ENCODE assay signal across 12 cellular contexts in the genomic region with DNA sequence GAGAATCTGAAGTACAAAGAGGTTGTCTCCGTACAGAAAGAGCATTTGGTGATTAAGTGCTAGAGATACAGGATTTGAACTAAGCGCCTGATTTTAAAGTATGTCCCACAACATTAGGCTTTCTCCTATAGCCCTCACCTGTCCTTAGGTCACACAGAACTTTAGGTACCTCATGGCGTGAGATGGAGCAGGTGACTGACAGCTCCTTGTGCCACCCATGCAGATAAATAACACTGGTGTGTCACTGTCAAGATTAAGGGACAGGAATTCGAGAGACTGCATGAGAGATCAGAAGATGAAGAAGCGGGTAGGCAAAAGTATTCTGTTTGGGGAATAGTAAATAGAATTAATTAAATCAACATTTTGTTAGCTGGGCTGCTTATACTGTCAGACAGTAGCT. TPM values are rescaled to one million over a fixed set of nuclear protein-coding genes. Genes with fewer than 3 reads are reported as not detected.
DNase-seq lines count a peak whose midpoint lies in the region; ATAC-seq and TF ChIP-seq lines count a peak whose summit lies in the region.
"Had no signal": no experiment of that assay in that cellular context is flagged by ENCODE, and none has a peak within 500 bp of the region (broad histone marks: within the 10 kb centered on the region; RNA-seq: fewer than 3 reads in every experiment).

No MANE protein-coding gene starts in this region.

- no peaks in the 10 kb centered on the region for H3K9me3 ChIP-seq in BLaER1 treated with 17β-estradiol and CSF1 and Interleukin-3, amounts not matched to agents 10 nM and 100 nM (replicated peaks in 1 of 11)
- H3K9me3 ChIP-seq: heart right ventricle, testis had no signal

- DNase-seq in HFF-Myc (ENCODE audit: extremely low read depth, low read depth) (no peak), memory B cell (ENCODE audit: low spot score in 2 of 2) (no peak), GF-D8 (lab: John Stamatoyannopoulos, UW) (no peak)
- DNase-seq in activated T-helper 1 cell treated with anti-CD3 and anti-CD28 coated beads, Interleukin-12 subunit alpha, Interleukin-12 subunit beta, Interleukin-2, Interleukin-4 antibody, amounts not matched to agents 30 ng/mL and 10 ng/mL and 1 ng/mL, durations not matched to agents 14 hours and 24 hours and 36 hours (ENCODE audit: low spot score) = no peak
- DNase-seq in NK-92 treated with Interleukin-12 subunit alpha and Interleukin-12 subunit beta, amount 100 ng/mL, for 24 hours (lab: John Stamatoyannopoulos, UW) = no peak
- DNase-seq: activated gamma-delta T cell, GDM1, heart right ventricle, testis had no signal

- peaks cover 11% of the 10 kb centered on the region for H3K36me3 Mint-ChIP-seq in activated T-helper 1 cell treated with anti-CD3 and anti-CD28 coated beads, Interleukin-12 subunit alpha, Interleukin-12 subunit beta, Interleukin-2, Interleukin-4 antibody, amounts not matched to agents 30 ng/mL and 10 ng/mL and 1 ng/mL, durations not matched to agents 14 hours and 24 hours and 36 hours (ENCODE audit: low read depth)
- H3K36me3 Mint-ChIP-seq in memory B cell = peaks cover 4% of the 10 kb centered on the region

- H3K4me3 Mint-ChIP-seq in activated T-helper 1 cell treated with anti-CD3 and anti-CD28 coated beads, Interleukin-12 subunit alpha, Interleukin-12 subunit beta, Interleukin-2, Interleukin-4 antibody, amounts not matched to agents 30 ng/mL and 10 ng/mL and 1 ng/mL, durations not matched to agents 14 hours and 24 hours and 36 hours = peak overlapping the region; percentile 90
- peak overlapping the region; percentile 96 for H3K4me3 Mint-ChIP-seq in memory B cell

- TF ChIP-seq CTCF in HFF-Myc (IDR thresholded peaks at IDR 0.05; ENCODE audit: low read depth, low read length, missing control alignments) = no peak

- H3K4me1 Mint-ChIP-seq in activated T-helper 1 cell treated with anti-CD3 and anti-CD28 coated beads, Interleukin-12 subunit alpha, Interleukin-12 subunit beta, Interleukin-2, Interleukin-4 antibody, amounts not matched to agents 30 ng/mL and 10 ng/mL and 1 ng/mL, durations not matched to agents 14 hours and 24 hours and 36 hours (ENCODE audit: low read depth) = peaks cover 38% of the 10 kb centered on the region
- H3K4me1 Mint-ChIP-seq in memory B cell = peaks cover 22% of the 10 kb centered on the region

- H3K9ac ChIP-seq in BLaER1 treated with 17β-estradiol and CSF1 and Interleukin-3, amounts not matched to agents 10 nM and 100 nM = peak overlapping the region; percentile 61 to 97 (median 91)

- H3K4me3 ChIP-seq in BLaER1 treated with 17β-estradiol and CSF1 and Interleukin-3, amounts not matched to agents 10 nM and 100 nM = peak overlapping the region; percentile 67 to 98 (median 90)
- peak overlapping the region; percentile 87 for H3K4me3 ChIP-seq in HFF-Myc (replicated peaks; ENCODE audit: low read depth, low read length)

- H4K20me1 ChIP-seq in BLaER1 treated with 17β-estradiol and CSF1 and Interleukin-3, amounts not matched to agents 10 nM and 100 nM = peaks cover 0 to 6% (median 0%) of the 10 kb centered on the region in 11 experiments; a peak in 5 of 22 replicates

- peak overlapping the region; percentile 96 for H3K27ac Mint-ChIP-seq in activated T-helper 1 cell treated with anti-CD3 and anti-CD28 coated beads, Interleukin-12 subunit alpha, Interleukin-12 subunit beta, Interleukin-2, Interleukin-4 antibody, amounts not matched to agents 30 ng/mL and 10 ng/mL and 1 ng/mL, durations not matched to agents 14 hours and 24 hours and 36 hours
- H3K27ac Mint-ChIP-seq in memory B cell = peak overlapping the region; percentile 90

- intact Hi-C loops in activated T-helper 1 cell treated with anti-CD3 and anti-CD28 coated beads, Interleukin-12 subunit alpha, Interleukin-12 subunit beta, Interleukin-2, Interleukin-4 antibody, amounts not matched to agents 30 ng/mL and 10 ng/mL and 1 ng/mL, durations not matched to agents 14 hours and 24 hours and 36 hours (cut with micrococcal nuclease) = loop anchor here (5.0 to 10.0 kb wide), 2 partner anchors 34 to 1473 kb away; a partner anchor contains a TSS

- ATAC-seq in memory B cell (ENCODE audit: low read depth) = no peak
- no peak for ATAC-seq in GM19328 (IDR thresholded peaks at IDR 0.05; ENCODE audit: unreplicated experiment)
- no peak for ATAC-seq in HG03439 (IDR thresholded peaks at IDR 0.05; ENCODE audit: unreplicated experiment)

- H3K27ac ChIP-seq in BLaER1 treated with 17β-estradiol and CSF1 and Interleukin-3, amounts not matched to agents 10 nM and 100 nM = peak overlapping the region in 9 of 11 experiments; percentile 80 to 97 (median 92); a peak in 14 of 22 replicates
- H3K27ac ChIP-seq: testis had no signal

- peak overlapping the region; percentile 79 to 96 (median 89) for H3K4me2 ChIP-seq in BLaER1 treated with 17β-estradiol and CSF1 and Interleukin-3, amounts not matched to agents 10 nM and 100 nM

- peaks cover 20 to 33% (median 24%) of the 10 kb centered on the region in 10 experiments for H3K4me1 ChIP-seq in BLaER1 treated with 17β-estradiol and CSF1 and Interleukin-3, amounts not matched to agents 10 nM and 100 nM
- H3K4me1 ChIP-seq: testis had no signal

- H3K27me3 ChIP-seq in BLaER1 treated with 17β-estradiol and CSF1 and Interleukin-3, amounts not matched to agents 10 nM and 100 nM = no peaks in the 10 kb centered on the region
- H3K27me3 ChIP-seq: heart right ventricle, testis had no signal

- H3K27me3 Mint-ChIP-seq in activated T-helper 1 cell treated with anti-CD3 and anti-CD28 coated beads, Interleukin-12 subunit alpha, Interleukin-12 subunit beta, Interleukin-2, Interleukin-4 antibody, amounts not matched to agents 30 ng/mL and 10 ng/mL and 1 ng/mL, durations not matched to agents 14 hours and 24 hours and 36 hours (ENCODE audit: insufficient read depth) = no peaks in the 10 kb centered on the region
- no peaks in the 10 kb centered on the region for H3K27me3 Mint-ChIP-seq in memory B cell

- peaks cover 0 to 49% (median 29%) of the 10 kb centered on the region in 11 experiments; a peak in 14 of 22 replicates for H3K36me3 ChIP-seq in BLaER1 treated with 17β-estradiol and CSF1 and Interleukin-3, amounts not matched to agents 10 nM and 100 nM
- H3K36me3 ChIP-seq: heart right ventricle had no signal

- no peaks in the 10 kb centered on the region for H3K9me3 Mint-ChIP-seq in activated T-helper 1 cell treated with anti-CD3 and anti-CD28 coated beads, Interleukin-12 subunit alpha, Interleukin-12 subunit beta, Interleukin-2, Interleukin-4 antibody, amounts not matched to agents 30 ng/mL and 10 ng/mL and 1 ng/mL, durations not matched to agents 14 hours and 24 hours and 36 hours
- H3K9me3 Mint-ChIP-seq in memory B cell = no peaks in the 10 kb centered on the region

RNA-seq across cellular contexts. Expression of a gene that starts 1.1 kb away (rescaled TPM):
- total RNA-seq in activated T-helper 1 cell treated with anti-CD3 and anti-CD28 coated beads, Interleukin-12 subunit alpha, Interleukin-12 subunit beta, Interleukin-2, Interleukin-4 antibody, amounts not matched to agents 30 ng/mL and 10 ng/mL and 1 ng/mL, durations not matched to agents 14 hours and 24 hours and 36 hours = 64.3 and 65.1 TPM in 2 replicates
